23 cellular contexts compared by ENCODE assay signal in genomic region chr19:30783212-30783611, GRCh38.
"Had no signal": no experiment of that assay in that cellular context is flagged by ENCODE, and none has a peak within 500 bp of the region (broad histone marks: within the 10 kb centered on the region; RNA-seq: fewer than 3 reads in every experiment).

No MANE protein-coding gene starts in this region.

- H3K36me3 Mint-ChIP-seq: mesothelial cell of epicardium; naive thymus-derived CD4-positive, alpha-beta T cell; natural killer cell treated with Interleukin-12 subunit alpha and Interleukin-12 subunit beta and Interleukin-15 and Interleukin-18, amount 100 ng/mL, for 72 hours; stimulated activated naive B cell treated with anti-CD40 and anti-IgM and Interleukin-4, amounts not matched to agents 10 μg/mL and 1 μg/mL and 100 μg/mL, for 72 hours had no signal

- ATAC-seq: heart right ventricle; left cardiac atrium; left lung; lower lobe of right lung; naive thymus-derived CD4-positive, alpha-beta T cell; sciatic nerve; stimulated activated naive B cell treated with anti-CD40 and anti-IgM and Interleukin-4, amounts not matched to agents 10 μg/mL and 1 μg/mL and 100 μg/mL, for 72 hours; stimulated activated naive CD8-positive, alpha-beta T cell treated with anti-CD3 and anti-CD28 coated beads, Interleukin-15, Interleukin-2, amounts not matched to agents 100 U/mL and 50 U/mL, for 24 hours had no signal

- DNase-seq: heart right ventricle; kidney glomerular epithelial cell; left cardiac atrium; left lung; lower lobe of right lung; mesendoderm; naive thymus-derived CD4-positive, alpha-beta T cell; ovary; stimulated activated CD4-positive, alpha-beta T cell treated with anti-CD3 and anti-CD28 coated beads, Interleukin-12 subunit alpha, Interleukin-12 subunit beta, amount 100 ng/mL, for 4 hours; stimulated activated CD4-positive, alpha-beta T cell treated with anti-CD3 and anti-CD28 coated beads, Interleukin-15, amount 100 ng/mL, for 24 hours; stimulated activated CD4-positive, alpha-beta T cell treated with anti-CD3 and anti-CD28 coated beads, Interleukin-2, amount 100 ng/mL, for 24 hours; stimulated activated CD4-positive, alpha-beta T cell treated with anti-CD3 and anti-CD28 coated beads, Interleukin-4, amount 100 ng/mL, for 1 hour; stimulated activated naive B cell treated with anti-CD40 and anti-IgM and Interleukin-4, amounts not matched to agents 10 μg/mL and 1 μg/mL and 100 μg/mL, for 72 hours; stimulated activated naive CD8-positive, alpha-beta T cell treated with anti-CD3 and anti-CD28 coated beads, Interleukin-15, Interleukin-2, amounts not matched to agents 100 U/mL and 50 U/mL, for 24 hours; stomach; testis; thyroid gland; transverse colon; uterus had no signal

- H3K9me3 Mint-ChIP-seq: mesothelial cell of epicardium; natural killer cell treated with Interleukin-12 subunit alpha and Interleukin-12 subunit beta and Interleukin-15 and Interleukin-18, amount 100 ng/mL, for 72 hours; stimulated activated naive B cell treated with anti-CD40 and anti-IgM and Interleukin-4, amounts not matched to agents 10 μg/mL and 1 μg/mL and 100 μg/mL, for 72 hours had no signal

- H3K4me1 Mint-ChIP-seq: stimulated activated naive B cell treated with anti-CD40 and anti-IgM and Interleukin-4, amounts not matched to agents 10 μg/mL and 1 μg/mL and 100 μg/mL, for 72 hours had no signal

- H3K27ac Mint-ChIP-seq: mesothelial cell of epicardium; naive thymus-derived CD4-positive, alpha-beta T cell; natural killer cell treated with Interleukin-12 subunit alpha and Interleukin-12 subunit beta and Interleukin-15 and Interleukin-18, amount 100 ng/mL, for 72 hours; progenitor cell of endocrine pancreas; stimulated activated naive B cell treated with anti-CD40 and anti-IgM and Interleukin-4, amounts not matched to agents 10 μg/mL and 1 μg/mL and 100 μg/mL, for 72 hours had no signal

- H3K4me3 Mint-ChIP-seq: mesothelial cell of epicardium; naive thymus-derived CD4-positive, alpha-beta T cell; natural killer cell treated with Interleukin-12 subunit alpha and Interleukin-12 subunit beta and Interleukin-15 and Interleukin-18, amount 100 ng/mL, for 72 hours; stimulated activated naive B cell treated with anti-CD40 and anti-IgM and Interleukin-4, amounts not matched to agents 10 μg/mL and 1 μg/mL and 100 μg/mL, for 72 hours had no signal
